Comparison of ENCODE assay signal across 14 cellular contexts in genomic region chr20:56200456-56200855, GRCh38. TPM values are rescaled to one million over a fixed set of nuclear protein-coding genes. Genes with fewer than 3 reads are reported as not detected.
DNase-seq lines count a peak whose midpoint lies in the region; FAIRE-seq and TF ChIP-seq lines count a peak whose summit lies in the region.
"Had no signal": no experiment of that assay in that cellular context is flagged by ENCODE, and none has a peak within 500 bp of the region (broad histone marks: within the 10 kb centered on the region; RNA-seq: fewer than 3 reads in every experiment).

No MANE protein-coding gene starts in this region.

- no peak for FAIRE-seq in astrocyte (lab: Jason Lieb, UNC)
- FAIRE-seq: A204.1 had no signal

- H3K4me3 Mint-ChIP-seq in astrocyte (ENCODE audit: unreplicated experiment), result no peak overlapping the region
- H3K4me3 Mint-ChIP-seq in nephron progenitor cell, result no peak overlapping the region
- H3K4me3 Mint-ChIP-seq: dendritic cell treated with granulocyte-macrophage colony-stimulating factor and Interleukin-4, amounts not matched to agents 40 ng/mL and 50 ng/mL, for 4 days had no signal

- H3K36me3 Mint-ChIP-seq in astrocyte (ENCODE audit: low read depth, unreplicated experiment), result no peaks in the 10 kb centered on the region
- no peaks in the 10 kb centered on the region for H3K36me3 Mint-ChIP-seq in nephron progenitor cell (ENCODE audit: low read depth)

- DNase-seq in DMS53 (lab: John Stamatoyannopoulos, UW) (peak; percentile 35), DMS53 treated with DMSO at 0.1 percent for 48 hours (lab: John Stamatoyannopoulos, UW; ENCODE audit: unreplicated experiment) (no peak), KBM-7 (peak; percentile 20), astrocyte (ENCODE audit: low read depth) (no peak), nephron progenitor cell (no peak), DMS79 (lab: John Stamatoyannopoulos, UW) (no peak), hippocampal formation (lab: John Stamatoyannopoulos, UW) (no peak), cortex of kidney (lab: John Stamatoyannopoulos, UW) (no peak)
- DNase-seq: MG63, NCI-H82 had no signal

- H2AFZ ChIP-seq in astrocyte (ENCODE audit: low read depth, low read length), result no peak overlapping the region

- H3K36me3 ChIP-seq in astrocyte (ENCODE audit: insufficient read depth, low read length), result no peaks in the 10 kb centered on the region
- H3K36me3 ChIP-seq: MG63 had no signal

- peak; percentile 24 for TF ChIP-seq CTCF in astrocyte (IDR thresholded peaks at IDR 0.05; ENCODE audit: insufficient read depth, low read depth, low read length)
- TF ChIP-seq CTCF in nephron progenitor cell (IDR thresholded peaks at IDR 0.05), result peak; percentile 23

- H3K27me3 ChIP-seq in astrocyte (ENCODE audit: insufficient read depth, low read length), result peaks cover 2% of the 10 kb centered on the region
- H3K27me3 ChIP-seq: MG63 had no signal

- H4K20me1 ChIP-seq in astrocyte (ENCODE audit: insufficient read depth, low read length), result no peaks in the 10 kb centered on the region

- H3K27ac Mint-ChIP-seq in astrocyte (ENCODE audit: unreplicated experiment), result no peak overlapping the region
- no peak overlapping the region for H3K27ac Mint-ChIP-seq in nephron progenitor cell
- H3K27ac Mint-ChIP-seq: activated T-helper 2 cell treated with anti-CD3 and anti-CD28 coated beads, Interferon-gamma antibody, Interleukin-2, Interleukin-4, amounts not matched to agents 10 μg/mL and 5 μg/mL and 100 μg/mL, durations not matched to agents 14 hours and 24 hours and 36 hours; dendritic cell treated with granulocyte-macrophage colony-stimulating factor and Interleukin-4, amounts not matched to agents 40 ng/mL and 50 ng/mL, for 4 days had no signal

- no peaks in the 10 kb centered on the region for H3K4me1 ChIP-seq in astrocyte (ENCODE audit: insufficient read depth, low read length)

- no peak overlapping the region for H3K27ac ChIP-seq in astrocyte (ENCODE audit: low read depth, low read length)

- no peak overlapping the region for H3K4me3 ChIP-seq in astrocyte (ENCODE audit: insufficient read depth, low read depth, low read length)
- H3K4me3 ChIP-seq: MG63 had no signal

- no peaks in the 10 kb centered on the region for H3K79me2 ChIP-seq in astrocyte (ENCODE audit: insufficient read depth, low read length)

- H3K4me1 Mint-ChIP-seq in astrocyte (ENCODE audit: low read depth, unreplicated experiment) (no peaks in the 10 kb centered on the region), nephron progenitor cell (no peaks in the 10 kb centered on the region)

- H3K9ac ChIP-seq in astrocyte (ENCODE audit: low read length), result no peak overlapping the region

- H3K9me3 Mint-ChIP-seq in astrocyte (ENCODE audit: unreplicated experiment) (peaks cover 11% of the 10 kb centered on the region), nephron progenitor cell (peaks cover 87% of the 10 kb centered on the region)

- in situ Hi-C loops in KBM-7 (cut with MboI; ENCODE audit: low pct_unique_long_range_greater_than_20kb, low sequenced_read_pairs), result no loop called here

- H3K27me3 Mint-ChIP-seq in astrocyte (ENCODE audit: low read depth, unreplicated experiment) (no peaks in the 10 kb centered on the region), nephron progenitor cell (ENCODE audit: low read depth, poor library complexity) (no peaks in the 10 kb centered on the region)
- H3K27me3 Mint-ChIP-seq: dendritic cell treated with granulocyte-macrophage colony-stimulating factor and Interleukin-4, amounts not matched to agents 40 ng/mL and 50 ng/mL, for 4 days had no signal

- H3K4me2 ChIP-seq in astrocyte (ENCODE audit: low read length), result no peak overlapping the region

- H3K9me3 ChIP-seq in astrocyte (ENCODE audit: insufficient read depth, low read depth, low read length), result peaks cover 11% of the 10 kb centered on the region

RNA-seq across cellular contexts. Expression of gene MC3R, which starts 48.1 kb away (rescaled TPM):
- not detected in 2 replicates for total RNA-seq in astrocyte
- total RNA-seq: activated T-helper 2 cell treated with anti-CD3 and anti-CD28 coated beads, Interferon-gamma antibody, Interleukin-2, Interleukin-4, amounts not matched to agents 10 μg/mL and 5 μg/mL and 100 μg/mL, durations not matched to agents 14 hours and 24 hours and 36 hours; mucosa of gallbladder had no signal

Comparison
In these comparisons a context has a peak if more than half of its experiments do, and no peak if none do; other contexts are left out.
1. DNase-seq: peak in DMS53 (single experiment) and KBM-7 (single experiment); none in DMS53 treated with DMSO at 0.1 percent for 48 hours (single experiment), astrocyte (single experiment), nephron progenitor cell (single experiment), DMS79 (single experiment), hippocampal formation (0 of 2) and cortex of kidney (single experiment).